ENCODE assay signal across 1 cellular context in the genomic region with DNA sequence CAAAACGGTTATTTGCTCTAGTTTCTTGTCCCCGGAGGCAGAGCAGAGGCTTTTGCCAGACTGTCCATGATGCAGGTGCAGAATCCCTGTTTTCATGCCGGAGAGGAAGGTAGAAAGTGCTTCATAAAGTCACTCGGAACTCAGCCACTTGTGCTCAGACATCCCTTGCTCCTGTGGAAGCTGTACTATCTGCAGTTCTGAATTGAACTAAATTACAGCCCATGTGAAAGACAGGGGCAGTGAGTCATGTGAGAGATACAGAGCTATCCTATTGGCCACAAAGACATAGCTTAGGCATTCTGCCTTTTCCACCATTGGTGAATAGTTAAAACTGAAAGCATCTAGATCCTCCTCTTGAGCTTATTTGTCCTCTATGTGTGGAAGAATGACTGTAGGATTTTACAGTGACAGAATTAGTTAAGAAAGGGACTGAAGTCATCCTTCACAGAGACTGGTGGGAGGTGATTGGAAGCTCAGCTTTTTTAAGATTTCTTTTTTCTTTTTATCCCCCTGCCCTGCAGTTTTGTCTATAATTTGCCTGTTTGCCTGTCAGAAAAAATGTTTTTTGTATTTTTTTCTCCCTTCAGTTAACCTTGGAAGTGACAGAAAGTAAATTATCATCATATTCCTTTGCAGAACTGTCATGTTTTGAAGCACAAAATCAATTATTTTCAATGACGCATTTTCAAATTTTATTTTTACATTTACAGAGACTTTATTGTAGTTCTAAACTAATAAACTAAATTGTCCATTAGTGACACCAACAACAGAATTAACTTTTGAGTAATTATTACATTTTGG.
TF ChIP-seq lines count a peak whose summit lies in the region.

No MANE protein-coding gene starts in this region.

TF ChIP-seq in GM12878, 131 proteins besides CTCF, POLR2A, EP300 and RAD21 (continued from another document and continues in another):
- TF ChIP-seq, protein P1, sequence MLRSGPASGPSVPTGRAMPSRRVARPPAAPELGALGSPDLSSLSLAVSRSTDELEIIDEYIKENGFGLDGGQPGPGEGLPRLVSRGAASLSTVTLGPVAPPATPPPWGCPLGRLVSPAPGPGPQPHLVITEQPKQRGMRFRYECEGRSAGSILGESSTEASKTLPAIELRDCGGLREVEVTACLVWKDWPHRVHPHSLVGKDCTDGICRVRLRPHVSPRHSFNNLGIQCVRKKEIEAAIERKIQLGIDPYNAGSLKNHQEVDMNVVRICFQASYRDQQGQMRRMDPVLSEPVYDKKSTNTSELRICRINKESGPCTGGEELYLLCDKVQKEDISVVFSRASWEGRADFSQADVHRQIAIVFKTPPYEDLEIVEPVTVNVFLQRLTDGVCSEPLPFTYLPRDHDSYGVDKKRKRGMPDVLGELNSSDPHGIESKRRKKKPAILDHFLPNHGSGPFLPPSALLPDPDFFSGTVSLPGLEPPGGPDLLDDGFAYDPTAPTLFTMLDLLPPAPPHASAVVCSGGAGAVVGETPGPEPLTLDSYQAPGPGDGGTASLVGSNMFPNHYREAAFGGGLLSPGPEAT (IDR thresholded peaks at IDR 0.05; ENCODE audit: low read depth), result peak; percentile 37; the same call in 1 of the 2 replicates
- TF ChIP-seq SPI1 (IDR thresholded peaks at IDR 0.05; ENCODE audit: borderline replicate concordance, insufficient read depth, low read depth, low read length) (no peak), RCOR1 (conservative IDR thresholded peaks at IDR 0.05; ENCODE audit: low read depth, low read length) (no peak), ZZZ3 (IDR thresholded peaks at IDR 0.05; ENCODE audit: control insufficient read depth, insufficient read length, low read depth) (no peak), SMC3 (IDR thresholded peaks at IDR 0.05; ENCODE audit: borderline replicate concordance, low read length) (no peak), CBFB (IDR thresholded peaks at IDR 0.05; ENCODE audit: low read depth) (peak; percentile 42; the same call in 1 of the 2 replicates), RUNX3 (IDR thresholded peaks at IDR 0.05; ENCODE audit: low read length) (no peak), POLR2AphosphoS5 (IDR thresholded peaks at IDR 0.05; ENCODE audit: low read length) (peak; percentile 98)
- TF ChIP-seq, protein P2, sequence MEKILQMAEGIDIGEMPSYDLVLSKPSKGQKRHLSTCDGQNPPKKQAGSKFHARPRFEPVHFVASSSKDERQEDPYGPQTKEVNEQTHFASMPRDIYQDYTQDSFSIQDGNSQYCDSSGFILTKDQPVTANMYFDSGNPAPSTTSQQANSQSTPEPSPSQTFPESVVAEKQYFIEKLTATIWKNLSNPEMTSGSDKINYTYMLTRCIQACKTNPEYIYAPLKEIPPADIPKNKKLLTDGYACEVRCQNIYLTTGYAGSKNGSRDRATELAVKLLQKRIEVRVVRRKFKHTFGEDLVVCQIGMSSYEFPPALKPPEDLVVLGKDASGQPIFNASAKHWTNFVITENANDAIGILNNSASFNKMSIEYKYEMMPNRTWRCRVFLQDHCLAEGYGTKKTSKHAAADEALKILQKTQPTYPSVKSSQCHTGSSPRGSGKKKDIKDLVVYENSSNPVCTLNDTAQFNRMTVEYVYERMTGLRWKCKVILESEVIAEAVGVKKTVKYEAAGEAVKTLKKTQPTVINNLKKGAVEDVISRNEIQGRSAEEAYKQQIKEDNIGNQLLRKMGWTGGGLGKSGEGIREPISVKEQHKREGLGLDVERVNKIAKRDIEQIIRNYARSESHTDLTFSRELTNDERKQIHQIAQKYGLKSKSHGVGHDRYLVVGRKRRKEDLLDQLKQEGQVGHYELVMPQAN (conservative IDR thresholded peaks at IDR 0.05), result no peak
- TF ChIP-seq, protein P3, sequence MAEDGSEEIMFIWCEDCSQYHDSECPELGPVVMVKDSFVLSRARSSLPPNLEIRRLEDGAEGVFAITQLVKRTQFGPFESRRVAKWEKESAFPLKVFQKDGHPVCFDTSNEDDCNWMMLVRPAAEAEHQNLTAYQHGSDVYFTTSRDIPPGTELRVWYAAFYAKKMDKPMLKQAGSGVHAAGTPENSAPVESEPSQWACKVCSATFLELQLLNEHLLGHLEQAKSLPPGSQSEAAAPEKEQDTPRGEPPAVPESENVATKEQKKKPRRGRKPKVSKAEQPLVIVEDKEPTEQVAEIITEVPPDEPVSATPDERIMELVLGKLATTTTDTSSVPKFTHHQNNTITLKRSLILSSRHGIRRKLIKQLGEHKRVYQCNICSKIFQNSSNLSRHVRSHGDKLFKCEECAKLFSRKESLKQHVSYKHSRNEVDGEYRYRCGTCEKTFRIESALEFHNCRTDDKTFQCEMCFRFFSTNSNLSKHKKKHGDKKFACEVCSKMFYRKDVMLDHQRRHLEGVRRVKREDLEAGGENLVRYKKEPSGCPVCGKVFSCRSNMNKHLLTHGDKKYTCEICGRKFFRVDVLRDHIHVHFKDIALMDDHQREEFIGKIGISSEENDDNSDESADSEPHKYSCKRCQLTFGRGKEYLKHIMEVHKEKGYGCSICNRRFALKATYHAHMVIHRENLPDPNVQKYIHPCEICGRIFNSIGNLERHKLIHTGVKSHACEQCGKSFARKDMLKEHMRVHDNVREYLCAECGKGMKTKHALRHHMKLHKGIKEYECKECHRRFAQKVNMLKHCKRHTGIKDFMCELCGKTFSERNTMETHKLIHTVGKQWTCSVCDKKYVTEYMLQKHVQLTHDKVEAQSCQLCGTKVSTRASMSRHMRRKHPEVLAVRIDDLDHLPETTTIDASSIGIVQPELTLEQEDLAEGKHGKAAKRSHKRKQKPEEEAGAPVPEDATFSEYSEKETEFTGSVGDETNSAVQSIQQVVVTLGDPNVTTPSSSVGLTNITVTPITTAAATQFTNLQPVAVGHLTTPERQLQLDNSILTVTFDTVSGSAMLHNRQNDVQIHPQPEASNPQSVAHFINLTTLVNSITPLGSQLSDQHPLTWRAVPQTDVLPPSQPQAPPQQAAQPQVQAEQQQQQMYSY (CRISPR knock-in tag; IDR thresholded peaks at IDR 0.05), result no peak
- TF ChIP-seq, protein P4, sequence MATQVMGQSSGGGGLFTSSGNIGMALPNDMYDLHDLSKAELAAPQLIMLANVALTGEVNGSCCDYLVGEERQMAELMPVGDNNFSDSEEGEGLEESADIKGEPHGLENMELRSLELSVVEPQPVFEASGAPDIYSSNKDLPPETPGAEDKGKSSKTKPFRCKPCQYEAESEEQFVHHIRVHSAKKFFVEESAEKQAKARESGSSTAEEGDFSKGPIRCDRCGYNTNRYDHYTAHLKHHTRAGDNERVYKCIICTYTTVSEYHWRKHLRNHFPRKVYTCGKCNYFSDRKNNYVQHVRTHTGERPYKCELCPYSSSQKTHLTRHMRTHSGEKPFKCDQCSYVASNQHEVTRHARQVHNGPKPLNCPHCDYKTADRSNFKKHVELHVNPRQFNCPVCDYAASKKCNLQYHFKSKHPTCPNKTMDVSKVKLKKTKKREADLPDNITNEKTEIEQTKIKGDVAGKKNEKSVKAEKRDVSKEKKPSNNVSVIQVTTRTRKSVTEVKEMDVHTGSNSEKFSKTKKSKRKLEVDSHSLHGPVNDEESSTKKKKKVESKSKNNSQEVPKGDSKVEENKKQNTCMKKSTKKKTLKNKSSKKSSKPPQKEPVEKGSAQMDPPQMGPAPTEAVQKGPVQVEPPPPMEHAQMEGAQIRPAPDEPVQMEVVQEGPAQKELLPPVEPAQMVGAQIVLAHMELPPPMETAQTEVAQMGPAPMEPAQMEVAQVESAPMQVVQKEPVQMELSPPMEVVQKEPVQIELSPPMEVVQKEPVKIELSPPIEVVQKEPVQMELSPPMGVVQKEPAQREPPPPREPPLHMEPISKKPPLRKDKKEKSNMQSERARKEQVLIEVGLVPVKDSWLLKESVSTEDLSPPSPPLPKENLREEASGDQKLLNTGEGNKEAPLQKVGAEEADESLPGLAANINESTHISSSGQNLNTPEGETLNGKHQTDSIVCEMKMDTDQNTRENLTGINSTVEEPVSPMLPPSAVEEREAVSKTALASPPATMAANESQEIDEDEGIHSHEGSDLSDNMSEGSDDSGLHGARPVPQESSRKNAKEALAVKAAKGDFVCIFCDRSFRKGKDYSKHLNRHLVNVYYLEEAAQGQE (IDR thresholded peaks at IDR 0.05; ENCODE audit: low read depth, low read length), result no peak
- TF ChIP-seq, protein P5, sequence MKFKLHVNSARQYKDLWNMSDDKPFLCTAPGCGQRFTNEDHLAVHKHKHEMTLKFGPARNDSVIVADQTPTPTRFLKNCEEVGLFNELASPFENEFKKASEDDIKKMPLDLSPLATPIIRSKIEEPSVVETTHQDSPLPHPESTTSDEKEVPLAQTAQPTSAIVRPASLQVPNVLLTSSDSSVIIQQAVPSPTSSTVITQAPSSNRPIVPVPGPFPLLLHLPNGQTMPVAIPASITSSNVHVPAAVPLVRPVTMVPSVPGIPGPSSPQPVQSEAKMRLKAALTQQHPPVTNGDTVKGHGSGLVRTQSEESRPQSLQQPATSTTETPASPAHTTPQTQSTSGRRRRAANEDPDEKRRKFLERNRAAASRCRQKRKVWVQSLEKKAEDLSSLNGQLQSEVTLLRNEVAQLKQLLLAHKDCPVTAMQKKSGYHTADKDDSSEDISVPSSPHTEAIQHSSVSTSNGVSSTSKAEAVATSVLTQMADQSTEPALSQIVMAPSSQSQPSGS (IDR thresholded peaks at IDR 0.05; ENCODE audit: low read length), result no peak
- TF ChIP-seq, protein P6, sequence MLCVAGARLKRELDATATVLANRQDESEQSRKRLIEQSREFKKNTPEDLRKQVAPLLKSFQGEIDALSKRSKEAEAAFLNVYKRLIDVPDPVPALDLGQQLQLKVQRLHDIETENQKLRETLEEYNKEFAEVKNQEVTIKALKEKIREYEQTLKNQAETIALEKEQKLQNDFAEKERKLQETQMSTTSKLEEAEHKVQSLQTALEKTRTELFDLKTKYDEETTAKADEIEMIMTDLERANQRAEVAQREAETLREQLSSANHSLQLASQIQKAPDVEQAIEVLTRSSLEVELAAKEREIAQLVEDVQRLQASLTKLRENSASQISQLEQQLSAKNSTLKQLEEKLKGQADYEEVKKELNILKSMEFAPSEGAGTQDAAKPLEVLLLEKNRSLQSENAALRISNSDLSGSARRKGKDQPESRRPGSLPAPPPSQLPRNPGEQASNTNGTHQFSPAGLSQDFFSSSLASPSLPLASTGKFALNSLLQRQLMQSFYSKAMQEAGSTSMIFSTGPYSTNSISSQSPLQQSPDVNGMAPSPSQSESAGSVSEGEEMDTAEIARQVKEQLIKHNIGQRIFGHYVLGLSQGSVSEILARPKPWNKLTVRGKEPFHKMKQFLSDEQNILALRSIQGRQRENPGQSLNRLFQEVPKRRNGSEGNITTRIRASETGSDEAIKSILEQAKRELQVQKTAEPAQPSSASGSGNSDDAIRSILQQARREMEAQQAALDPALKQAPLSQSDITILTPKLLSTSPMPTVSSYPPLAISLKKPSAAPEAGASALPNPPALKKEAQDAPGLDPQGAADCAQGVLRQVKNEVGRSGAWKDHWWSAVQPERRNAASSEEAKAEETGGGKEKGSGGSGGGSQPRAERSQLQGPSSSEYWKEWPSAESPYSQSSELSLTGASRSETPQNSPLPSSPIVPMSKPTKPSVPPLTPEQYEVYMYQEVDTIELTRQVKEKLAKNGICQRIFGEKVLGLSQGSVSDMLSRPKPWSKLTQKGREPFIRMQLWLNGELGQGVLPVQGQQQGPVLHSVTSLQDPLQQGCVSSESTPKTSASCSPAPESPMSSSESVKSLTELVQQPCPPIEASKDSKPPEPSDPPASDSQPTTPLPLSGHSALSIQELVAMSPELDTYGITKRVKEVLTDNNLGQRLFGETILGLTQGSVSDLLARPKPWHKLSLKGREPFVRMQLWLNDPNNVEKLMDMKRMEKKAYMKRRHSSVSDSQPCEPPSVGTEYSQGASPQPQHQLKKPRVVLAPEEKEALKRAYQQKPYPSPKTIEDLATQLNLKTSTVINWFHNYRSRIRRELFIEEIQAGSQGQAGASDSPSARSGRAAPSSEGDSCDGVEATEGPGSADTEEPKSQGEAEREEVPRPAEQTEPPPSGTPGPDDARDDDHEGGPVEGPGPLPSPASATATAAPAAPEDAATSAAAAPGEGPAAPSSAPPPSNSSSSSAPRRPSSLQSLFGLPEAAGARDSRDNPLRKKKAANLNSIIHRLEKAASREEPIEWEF (IDR thresholded peaks at IDR 0.05; ENCODE audit: insufficient replicate concordance, low read depth, low read length), result no peak
- TF ChIP-seq, protein P7, sequence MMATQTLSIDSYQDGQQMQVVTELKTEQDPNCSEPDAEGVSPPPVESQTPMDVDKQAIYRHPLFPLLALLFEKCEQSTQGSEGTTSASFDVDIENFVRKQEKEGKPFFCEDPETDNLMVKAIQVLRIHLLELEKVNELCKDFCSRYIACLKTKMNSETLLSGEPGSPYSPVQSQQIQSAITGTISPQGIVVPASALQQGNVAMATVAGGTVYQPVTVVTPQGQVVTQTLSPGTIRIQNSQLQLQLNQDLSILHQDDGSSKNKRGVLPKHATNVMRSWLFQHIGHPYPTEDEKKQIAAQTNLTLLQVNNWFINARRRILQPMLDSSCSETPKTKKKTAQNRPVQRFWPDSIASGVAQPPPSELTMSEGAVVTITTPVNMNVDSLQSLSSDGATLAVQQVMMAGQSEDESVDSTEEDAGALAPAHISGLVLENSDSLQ (IDR thresholded peaks at IDR 0.05), result peak; percentile 94
- TF ChIP-seq, protein P8, sequence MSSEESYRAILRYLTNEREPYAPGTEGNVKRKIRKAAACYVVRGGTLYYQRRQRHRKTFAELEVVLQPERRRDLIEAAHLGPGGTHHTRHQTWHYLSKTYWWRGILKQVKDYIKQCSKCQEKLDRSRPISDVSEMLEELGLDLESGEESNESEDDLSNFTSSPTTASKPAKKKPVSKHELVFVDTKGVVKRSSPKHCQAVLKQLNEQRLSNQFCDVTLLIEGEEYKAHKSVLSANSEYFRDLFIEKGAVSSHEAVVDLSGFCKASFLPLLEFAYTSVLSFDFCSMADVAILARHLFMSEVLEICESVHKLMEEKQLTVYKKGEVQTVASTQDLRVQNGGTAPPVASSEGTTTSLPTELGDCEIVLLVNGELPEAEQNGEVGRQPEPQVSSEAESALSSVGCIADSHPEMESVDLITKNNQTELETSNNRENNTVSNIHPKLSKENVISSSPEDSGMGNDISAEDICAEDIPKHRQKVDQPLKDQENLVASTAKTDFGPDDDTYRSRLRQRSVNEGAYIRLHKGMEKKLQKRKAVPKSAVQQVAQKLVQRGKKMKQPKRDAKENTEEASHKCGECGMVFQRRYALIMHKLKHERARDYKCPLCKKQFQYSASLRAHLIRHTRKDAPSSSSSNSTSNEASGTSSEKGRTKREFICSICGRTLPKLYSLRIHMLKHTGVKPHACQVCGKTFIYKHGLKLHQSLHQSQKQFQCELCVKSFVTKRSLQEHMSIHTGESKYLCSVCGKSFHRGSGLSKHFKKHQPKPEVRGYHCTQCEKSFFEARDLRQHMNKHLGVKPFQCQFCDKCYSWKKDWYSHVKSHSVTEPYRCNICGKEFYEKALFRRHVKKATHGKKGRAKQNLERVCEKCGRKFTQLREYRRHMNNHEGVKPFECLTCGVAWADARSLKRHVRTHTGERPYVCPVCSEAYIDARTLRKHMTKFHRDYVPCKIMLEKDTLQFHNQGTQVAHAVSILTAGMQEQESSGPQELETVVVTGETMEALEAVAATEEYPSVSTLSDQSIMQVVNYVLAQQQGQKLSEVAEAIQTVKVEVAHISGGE (CRISPR knock-in tag; IDR thresholded peaks at IDR 0.05), result no peak
